20 cellular contexts compared by ENCODE assay signal in genomic region chr18:57333941-57334340, GRCh38. TPM values are rescaled to one million over a fixed set of nuclear protein-coding genes. Genes with fewer than 3 reads are reported as not detected.
"Had no signal": no experiment of that assay in that cellular context is flagged by ENCODE, and none has a peak within 500 bp of the region (broad histone marks: within the 10 kb centered on the region; RNA-seq: fewer than 3 reads in every experiment).

No MANE protein-coding gene starts in this region.

- H3K4me3 ChIP-seq: breast epithelium, heart right ventricle had no signal

- ATAC-seq: effector memory CD8-positive, alpha-beta T cell; heart right ventricle; stimulated activated effector memory CD8-positive, alpha-beta T cell treated with anti-CD3 and anti-CD28 coated beads, Interleukin-12 subunit alpha, Interleukin-12 subunit beta, amount 100 ng/mL, for 72 hours; T-helper 17 cell had no signal

- H2AFZ ChIP-seq: parathyroid adenoma had no signal

- H3K9me3 ChIP-seq: breast epithelium, heart right ventricle, neutrophil had no signal

- H3K27ac ChIP-seq: breast epithelium, epithelial cell of prostate, heart right ventricle, neutrophil, parathyroid adenoma had no signal

- H3K79me2 ChIP-seq: parathyroid adenoma had no signal

- H3K9ac ChIP-seq: parathyroid adenoma had no signal

- H3K36me3 ChIP-seq: breast epithelium, heart right ventricle, neutrophil had no signal

- DNase-seq: activated CD4-positive, alpha-beta T cell treated with anti-CD3 and anti-CD28 coated beads, Interleukin-2, amount 10 ng/mL, durations not matched to agents 7 days and 5 days; activated CD8-positive, alpha-beta memory T cell treated with anti-CD3 and anti-CD28 coated beads for 24 hours; activated naive CD4-positive, alpha-beta T cell; activated naive CD8-positive, alpha-beta T cell treated with anti-CD3 and anti-CD28 coated beads, Interleukin-2, amount 10 ng/mL, durations not matched to agents 7 days and 5 days; anterior cingulate cortex; cerebellar nuclear complex; effector memory CD8-positive, alpha-beta T cell; heart right ventricle; islet precursor cell; naive B cell; T-helper 17 cell had no signal

- H3K27me3 ChIP-seq: neutrophil had no signal

- FAIRE-seq: frontal cortex had no signal

- H3K4me1 ChIP-seq: breast epithelium, heart right ventricle, parathyroid adenoma had no signal

RNA-seq across cellular contexts. Expression of gene ST8SIA3, which starts 18.4 kb away (rescaled TPM):
- total RNA-seq: activated CD4-positive, alpha-beta T cell treated with anti-CD3 and anti-CD28 coated beads, Interleukin-2, amount 10 ng/mL, durations not matched to agents 7 days and 5 days; activated naive CD8-positive, alpha-beta T cell treated with anti-CD3 and anti-CD28 coated beads, Interleukin-2, amount 10 ng/mL, durations not matched to agents 7 days and 5 days; breast epithelium; heart right ventricle; lung microvascular endothelial cell; renal cortical epithelial cell; T-helper 17 cell; ureter had no signal
- polyA plus RNA-seq: heart right ventricle had no signal
